25 cellular contexts compared by ENCODE assay signal in genomic region chr4:20383283-20383682, GRCh38.
DNase-seq lines count a peak whose midpoint lies in the region; ATAC-seq, FAIRE-seq and TF ChIP-seq lines count a peak whose summit lies in the region.
"Had no signal": no experiment of that assay in that cellular context is flagged by ENCODE, and none has a peak within 500 bp of the region (broad histone marks: within the 10 kb centered on the region; RNA-seq: fewer than 3 reads in every experiment).

No MANE protein-coding gene starts in this region.

- H3F3A ChIP-seq in SK-N-SH (replicated peaks; ENCODE audit: insufficient read depth) = peaks cover 4% of the 10 kb centered on the region

- H3K27me3 ChIP-seq in SK-N-SH (ENCODE audit: insufficient read depth) (no peaks in the 10 kb centered on the region), keratinocyte (ENCODE audit: control insufficient read depth, extremely low read depth, insufficient read depth, low read length) (no peaks in the 10 kb centered on the region)
- H3K27me3 ChIP-seq: BLaER1 treated with 17β-estradiol and CSF1 and Interleukin-3, amounts not matched to agents 10 nM and 100 nM had no signal

- DNase-seq in SK-N-SH (no peak), keratinocyte (ENCODE audit: low read depth, low spot score) (no peak), renal cortical epithelial cell (ENCODE audit: low read depth) (peak; percentile 3)
- DNase-seq: 8988T; ACHN; AML-193; BE2C; CD4-positive, alpha-beta T cell; CD8-positive, alpha-beta memory T cell; DMS 273 treated with DMSO at 0.1 percent for 48 hours; DND-41; GM23248; H7; HCEC 1CT had no signal

- ATAC-seq in SK-N-SH treated with all-trans-retinoic acid at 6 μM for 48 hours (0 out of 3 replicates have a peak, but pooled peaks have one; percentile 15), GM18498 (IDR thresholded peaks at IDR 0.05; ENCODE audit: unreplicated experiment) (no peak), GM18858 (IDR thresholded peaks at IDR 0.05; ENCODE audit: unreplicated experiment) (no peak)
- ATAC-seq: A549 had no signal

- peaks cover 13% of the 10 kb centered on the region for H3K79me2 ChIP-seq in SK-N-SH (ENCODE audit: insufficient read depth)
- no peaks in the 10 kb centered on the region for H3K79me2 ChIP-seq in keratinocyte (ENCODE audit: control insufficient read depth, insufficient read depth, low read length)

- H3K9me1 ChIP-seq in keratinocyte (ENCODE audit: control insufficient read depth, extremely low read depth, insufficient read depth, low read length) = no peaks in the 10 kb centered on the region

- TF ChIP-seq CTCF in SK-N-SH (IDR thresholded peaks at IDR 0.05) (no peak), keratinocyte (optimal IDR thresholded peaks at IDR 0.05 in 1 of 3, IDR thresholded peaks at IDR 0.05 in 1 of 3, conservative IDR thresholded peaks at IDR 0.05 in 1 of 3; ENCODE audit: extremely low read depth in 1 of 3, insufficient read depth in 2 of 3, low read length in 3 of 3) (no peak)

- no peak for TF ChIP-seq RAD21 in SK-N-SH (IDR thresholded peaks at IDR 0.05; ENCODE audit: low read length)

- dilution Hi-C loops in keratinocyte (cut with MboI; ENCODE audit: extremely low pct_ligation_motif_present, low sequenced_read_pairs) = no loop called here

- H3K4me3 ChIP-seq in SK-N-SH (ENCODE audit: low read depth in 2 of 2, low read length in 1 of 2) = no peak overlapping the region
- H3K4me3 ChIP-seq in keratinocyte (ENCODE audit: control insufficient read depth in 2 of 3, extremely low read depth in 1 of 3, insufficient read depth in 2 of 3, low read depth in 1 of 3, low read length in 3 of 3) = no peak overlapping the region
- H3K4me3 ChIP-seq: A549; BLaER1 treated with 17β-estradiol and CSF1 and Interleukin-3, amounts not matched to agents 10 nM and 100 nM; GM23248 had no signal

- no peaks in the 10 kb centered on the region for H4K20me1 ChIP-seq in SK-N-SH (ENCODE audit: insufficient read depth)
- H4K20me1 ChIP-seq in keratinocyte (ENCODE audit: control insufficient read depth, extremely low read depth, insufficient read depth, low read length) = no peaks in the 10 kb centered on the region
- H4K20me1 ChIP-seq: BLaER1 treated with 17β-estradiol and CSF1 and Interleukin-3, amounts not matched to agents 10 nM and 100 nM had no signal

- H3K9me3 ChIP-seq in SK-N-SH (no peaks in the 10 kb centered on the region), keratinocyte (ENCODE audit: control insufficient read depth, low read depth, low read length) (no peaks in the 10 kb centered on the region)
- H3K9me3 ChIP-seq: A549; BE2C; BLaER1 treated with 17β-estradiol and CSF1 and Interleukin-3, amounts not matched to agents 10 nM and 100 nM had no signal

- CTCF ChIA-PET in SK-N-SH (lab: Yijun Ruan, JAX) = interaction anchor here (1.0 to 1.8 kb wide), 4 partner anchors 12 to 135 kb away, joined by 3 to 9 read pairs (median 4); no protein-coding TSS in a partner anchor

- TF ChIP-seq EP300 in SK-N-SH (IDR thresholded peaks at IDR 0.05; ENCODE audit: borderline replicate concordance in 1 of 2, low read depth in 1 of 2, low read length in 1 of 2) = no peak

- peak; percentile 13 for FAIRE-seq in keratinocyte (lab: Jason Lieb, UNC)
- FAIRE-seq: A549, D721Med, G401.6, GM12892, GM18507, GM19239, H1 had no signal

- H3K4me1 ChIP-seq in SK-N-SH (ENCODE audit: control insufficient read depth in 1 of 2, insufficient read depth in 2 of 2, low read depth in 1 of 2, low read length in 1 of 2) (peaks cover 0 to 8% of the 10 kb centered on the region in 2 experiments; a peak in 2 of 4 replicates), keratinocyte (ENCODE audit: control insufficient read depth, extremely low read depth, insufficient read depth, low read length) (no peaks in the 10 kb centered on the region)
- H3K4me1 ChIP-seq: A549; BE2C; BLaER1 treated with 17β-estradiol and CSF1 and Interleukin-3, amounts not matched to agents 10 nM and 100 nM had no signal

- no peak overlapping the region for H3K9ac ChIP-seq in SK-N-SH
- no peak overlapping the region for H3K9ac ChIP-seq in keratinocyte (ENCODE audit: control insufficient read depth, extremely low read depth, insufficient read depth, low read length)
- H3K9ac ChIP-seq: BLaER1 treated with 17β-estradiol and CSF1 and Interleukin-3, amounts not matched to agents 10 nM and 100 nM; GM23248 had no signal

- H3K4me2 ChIP-seq in SK-N-SH = no peak overlapping the region
- H3K4me2 ChIP-seq in keratinocyte (ENCODE audit: control insufficient read depth, extremely low read depth, insufficient read depth, low read depth, low read length) = no peak overlapping the region
- H3K4me2 ChIP-seq: A549; BLaER1 treated with 17β-estradiol and CSF1 and Interleukin-3, amounts not matched to agents 10 nM and 100 nM had no signal

- H3K27ac ChIP-seq in SK-N-SH (ENCODE audit: low read depth in 2 of 2, low read length in 1 of 2) (no peak overlapping the region), keratinocyte (ENCODE audit: control insufficient read depth, insufficient read depth, low read length) (no peak overlapping the region)
- H3K27ac ChIP-seq: A549; BLaER1 treated with 17β-estradiol and CSF1 and Interleukin-3, amounts not matched to agents 10 nM and 100 nM; GM23248 had no signal

- H3K36me3 ChIP-seq in SK-N-SH (replicated peaks in 1 of 2; ENCODE audit: control insufficient read depth in 1 of 2, insufficient read depth in 2 of 2, low read length in 1 of 2) (peaks cover 0 to 4% of the 10 kb centered on the region in 2 experiments), keratinocyte (ENCODE audit: control insufficient read depth in 2 of 2, extremely low read depth in 1 of 2, insufficient read depth in 2 of 2, low read length in 2 of 2) (no peaks in the 10 kb centered on the region)
- H3K36me3 ChIP-seq: BE2C; BLaER1 treated with 17β-estradiol and CSF1 and Interleukin-3, amounts not matched to agents 10 nM and 100 nM had no signal

- POLR2A ChIA-PET in SK-N-SH (lab: Yijun Ruan, JAX) = interaction anchor here (0.6 kb wide), 1 partner anchor 49 kb away, joined by 6 read pairs; no protein-coding TSS in a partner anchor

- H2AFZ ChIP-seq in SK-N-SH (ENCODE audit: low read depth) = no peak overlapping the region
- no peak overlapping the region for H2AFZ ChIP-seq in keratinocyte (ENCODE audit: control insufficient read depth, low read length)
- H2AFZ ChIP-seq: GM23248 had no signal

- H3K9me2 ChIP-seq in SK-N-SH = no peaks in the 10 kb centered on the region

TF ChIP-seq in SK-N-SH treated with all-trans-retinoic acid at 6 μM for 48 hours, 23 proteins besides CTCF, POLR2A, EP300 and RAD21 (continues in another document):
- TF ChIP-seq ESRRG (CRISPR knock-in tag; IDR thresholded peaks at IDR 0.05) (no peak), ZNF565 (CRISPR knock-in tag; conservative IDR thresholded peaks at IDR 0.05; ENCODE audit: low read depth) (no peak), PPARA (CRISPR knock-in tag; IDR thresholded peaks at IDR 0.05; ENCODE audit: borderline replicate concordance) (no peak), POU6F1 (CRISPR knock-in tag; IDR thresholded peaks at IDR 0.05; ENCODE audit: borderline replicate concordance, low read depth) (no peak), GLIS3 (CRISPR knock-in tag; IDR thresholded peaks at IDR 0.05) (no peak), ARNTL (CRISPR knock-in tag; IDR thresholded peaks at IDR 0.05; ENCODE audit: borderline replicate concordance, low read depth) (no peak), ZFP3 (CRISPR knock-in tag; IDR thresholded peaks at IDR 0.05) (no peak), RARB (CRISPR knock-in tag; IDR thresholded peaks at IDR 0.05) (no peak), BACH2 (CRISPR knock-in tag; IDR thresholded peaks at IDR 0.05; ENCODE audit: borderline replicate concordance) (no peak), CSDC2 (CRISPR knock-in tag; IDR thresholded peaks at IDR 0.05) (no peak), ZNF8 (CRISPR knock-in tag; IDR thresholded peaks at IDR 0.05) (no peak)

TF ChIP-seq in SK-N-SH, 30 proteins besides CTCF, POLR2A, EP300 and RAD21:
- no peak for TF ChIP-seq MEF2A (IDR thresholded peaks at IDR 0.05; ENCODE audit: borderline replicate concordance, low read depth)
